ENCODE assay signal across 1 cellular context in the genomic region with DNA sequence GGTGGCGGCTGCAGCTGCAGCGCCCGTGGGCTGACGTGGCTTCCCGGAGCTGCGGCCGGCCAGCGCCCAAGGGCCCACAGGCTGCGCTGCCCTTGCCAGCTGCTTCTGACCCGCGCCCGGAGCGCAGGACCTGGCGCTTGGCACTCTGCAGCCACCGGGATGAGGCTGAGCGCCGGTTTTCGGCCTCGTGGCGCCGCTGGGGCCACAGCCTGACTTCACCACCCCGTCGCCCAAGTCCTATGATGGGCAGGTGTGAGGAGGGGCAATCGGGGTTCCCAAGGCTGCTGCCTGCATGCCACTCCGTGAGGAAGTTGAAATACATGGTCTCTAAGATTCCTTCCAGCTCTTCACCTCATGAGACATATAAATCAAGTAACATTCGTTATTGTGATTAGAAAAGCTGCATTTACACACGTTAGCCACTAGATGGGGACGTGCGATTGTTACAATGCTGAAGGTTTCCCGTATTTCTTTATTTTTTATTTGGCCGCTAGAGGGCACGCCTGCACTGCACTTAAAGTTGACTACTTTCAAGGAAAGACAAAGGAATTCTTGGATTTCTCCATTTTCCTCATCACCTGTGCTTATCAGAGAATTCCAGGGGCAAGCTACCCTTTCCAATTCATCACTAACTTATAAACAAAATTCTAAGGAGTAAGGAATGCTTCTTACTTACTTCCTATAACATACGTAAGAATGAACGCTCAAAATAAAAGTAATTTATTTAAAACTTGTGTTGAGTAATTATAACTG.
TF ChIP-seq lines count a peak whose summit lies in the region.

No MANE protein-coding gene starts in this region.

TF ChIP-seq in H1, 55 proteins besides CTCF, POLR2A, EP300 and RAD21:
- TF ChIP-seq KDM4A (IDR thresholded peaks at IDR 0.05; ENCODE audit: low read depth, low read length, severe bottlenecking), result peak; percentile 39
